In the genomic region with DNA sequence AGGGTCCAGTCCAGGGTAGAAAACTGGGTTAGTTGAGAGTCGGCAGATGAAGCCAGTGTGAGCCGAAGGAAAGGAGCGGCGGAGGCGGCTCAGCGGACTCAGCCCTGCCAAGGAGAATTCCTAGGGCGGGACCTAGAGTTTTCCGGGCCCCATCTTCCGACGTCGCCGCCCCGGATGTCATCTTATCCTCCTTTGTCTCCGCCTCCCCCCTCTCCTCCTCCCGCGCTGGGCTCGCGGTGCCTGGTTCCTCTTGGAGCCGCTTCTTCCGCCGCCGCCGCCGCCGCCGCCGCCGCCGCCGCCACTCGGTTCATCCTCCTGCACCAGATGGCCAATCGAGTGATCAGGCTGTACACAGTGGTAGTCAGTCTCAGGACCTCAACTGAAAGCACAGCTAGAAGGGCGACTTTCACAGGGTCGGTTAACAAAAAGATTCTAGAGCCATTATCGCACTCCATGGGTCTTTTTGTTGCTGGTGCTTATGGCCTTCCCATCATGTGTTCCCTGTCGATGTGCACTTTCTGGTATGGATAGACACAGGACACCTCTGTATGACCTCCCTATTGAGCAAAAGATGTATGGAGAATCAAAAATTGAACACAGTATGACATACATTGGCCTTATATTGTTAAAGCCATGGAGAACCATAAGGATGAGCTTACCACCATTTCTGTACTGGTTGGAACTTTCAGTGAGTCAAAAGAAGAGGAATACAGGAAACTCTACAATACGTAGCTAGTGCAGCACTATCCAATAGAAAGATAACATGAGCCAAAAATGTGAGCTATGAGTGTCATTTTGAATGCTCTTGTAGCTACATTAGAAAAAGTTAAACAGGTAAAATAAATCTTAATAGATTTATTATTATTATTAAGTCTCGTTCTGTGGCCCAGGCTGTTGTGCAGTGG, we compare ENCODE assay signal across 8 cellular contexts. TPM values are rescaled to one million over a fixed set of nuclear protein-coding genes. Genes with fewer than 3 reads are reported as not detected.
DNase-seq lines count a peak whose midpoint lies in the region; ATAC-seq and TF ChIP-seq lines count a peak whose summit lies in the region.

No MANE protein-coding gene starts in this region.

- peak; percentile 66 for TF ChIP-seq POLR2A in GM19193 (IDR thresholded peaks at IDR 0.05; ENCODE audit: extremely low read depth, insufficient read depth, insufficient read length)

- peaks cover 8% of the 10 kb centered on the region for H3K4me1 Mint-ChIP-seq in chondrocyte (ENCODE audit: low read depth)

- peak overlapping the region; percentile 73 for H3K27ac Mint-ChIP-seq in chondrocyte (ENCODE audit: unreplicated experiment)

- peak; percentile 95 for ATAC-seq in HG03354 (IDR thresholded peaks at IDR 0.05; ENCODE audit: poor library complexity, severe bottlenecking, unreplicated experiment)

- no peaks in the 10 kb centered on the region for H3K36me3 Mint-ChIP-seq in chondrocyte (ENCODE audit: low read depth)

- peak; percentile 65 to 69 for DNase-seq in AML-193 (lab: John Stamatoyannopoulos, UW)
- DNase-seq in NCI-H345 treated with DMSO at 0.1 percent for 48 hours (lab: John Stamatoyannopoulos, UW; ENCODE audit: unreplicated experiment), result peak; percentile 65
- DNase-seq in activated CD4-positive, CD25-positive, alpha-beta regulatory T cell treated with anti-CD3 and anti-CD28 coated beads, Interleukin-2, amount 50 U/mL, for 72 hours, result peak; percentile 61
- peak; percentile 92 for DNase-seq in chondrocyte (ENCODE audit: low spot score)
- peak; percentile 68 for DNase-seq in kidney glomerular epithelial cell (lab: John Stamatoyannopoulos, UW)
- DNase-seq in stimulated activated CD4-positive, alpha-beta T cell treated with anti-CD3 and anti-CD28 coated beads, Interleukin-15, amount 100 ng/mL, for 48 hours (ENCODE audit: low read depth in 2 of 2), result peak; percentile 52 to 55

- H3K9me3 Mint-ChIP-seq in chondrocyte (ENCODE audit: low read depth), result peaks cover 4% of the 10 kb centered on the region

- H3K4me3 Mint-ChIP-seq in chondrocyte (ENCODE audit: unreplicated experiment), result peak overlapping the region; percentile 66

- TF ChIP-seq CTCF in chondrocyte (IDR thresholded peaks at IDR 0.05), result no peak

- no peaks in the 10 kb centered on the region for H3K27me3 Mint-ChIP-seq in chondrocyte (ENCODE audit: low read depth)

RNA-seq across cellular contexts. Expression of a gene that starts 32.4 kb away (rescaled TPM):
- total RNA-seq in chondrocyte, result 50.1 to 77.6 TPM (median 53.4 TPM) in 3 replicates

Comparison
In these comparisons a context has a peak if more than half of its experiments do, and no peak if none do; other contexts are left out.
1. Peak in every context shown above with its lines: DNase-seq and ATAC-seq.